In genomic region chr11:93663021-93663420, GRCh38 we compare ENCODE assay signal across 13 cellular contexts.
A peak's percentile ranks its signal among the peaks of the same experiment; 100 is the strongest.
DNase-seq lines count a peak whose midpoint lies in the region; ATAC-seq and TF ChIP-seq lines count a peak whose summit lies in the region.
"Had no signal": no experiment of that assay in that cellular context is flagged by ENCODE, and none has a peak within 500 bp of the region (broad histone marks: within the 10 kb centered on the region; RNA-seq: fewer than 3 reads in every experiment).

No MANE protein-coding gene starts in this region.

- no peak for TF ChIP-seq CTCF in OCI-LY1 (IDR thresholded peaks at IDR 0.05; ENCODE audit: low read length)

- no peaks in the 10 kb centered on the region for H3K27me3 ChIP-seq in OCI-LY1 (ENCODE audit: insufficient read depth, low read length)
- H3K27me3 ChIP-seq: uterus had no signal

- DNase-seq in activated naive CD4-positive, alpha-beta T cell (lab: John Stamatoyannopoulos, UW) = no peak
- no peak for DNase-seq in effector memory CD8-positive, alpha-beta T cell
- peak in 1 of 2 donors; percentile 45 for DNase-seq in stimulated activated effector memory CD8-positive, alpha-beta T cell treated with anti-CD3 and anti-CD28 coated beads, Interleukin-12 subunit alpha, Interleukin-12 subunit beta, amount 100 ng/mL, for 72 hours (ENCODE audit: low spot score in 2 of 2)
- DNase-seq in DMS 273 treated with DMSO at 0.1 percent for 48 hours (lab: John Stamatoyannopoulos, UW) (no peak), foreskin melanocyte (no peak)
- DNase-seq: cerebellar nuclear complex, NCI-H226, uterus had no signal

- peak overlapping the region; percentile 80 for H3K9ac ChIP-seq in OCI-LY1 (ENCODE audit: low read length)

- no peak overlapping the region for H2AFZ ChIP-seq in OCI-LY1 (ENCODE audit: low read length)

- peak overlapping the region; percentile 78 for H3K4me3 ChIP-seq in OCI-LY1 (ENCODE audit: low read depth, low read length, poor library complexity, severe bottlenecking)

- H3K36me3 ChIP-seq in OCI-LY1 (ENCODE audit: insufficient read depth, low read length) = peaks cover 28% of the 10 kb centered on the region; the same call in 1 of the 2 replicates
- H3K36me3 ChIP-seq: uterus had no signal

- H3K27me3 Mint-ChIP-seq in activated naive CD4-positive, alpha-beta T cell treated with anti-CD3 and anti-CD28 coated beads, Interleukin-2, amount 50 U/mL, for 24 hours = no peaks in the 10 kb centered on the region
- no peaks in the 10 kb centered on the region for H3K27me3 Mint-ChIP-seq in effector memory CD8-positive, alpha-beta T cell

- H3K27ac ChIP-seq in OCI-LY1 (ENCODE audit: low read depth, low read length, poor library complexity, severe bottlenecking) = no peak overlapping the region

- peak overlapping the region; percentile 57 for H3K27ac Mint-ChIP-seq in activated naive CD4-positive, alpha-beta T cell treated with anti-CD3 and anti-CD28 coated beads, Interleukin-2, amount 50 U/mL, for 24 hours
- peak overlapping the region; percentile 20 to 95 for H3K27ac Mint-ChIP-seq in effector memory CD8-positive, alpha-beta T cell
- H3K27ac Mint-ChIP-seq in stimulated activated effector memory CD8-positive, alpha-beta T cell treated with anti-CD3 and anti-CD28 coated beads, Interleukin-12 subunit alpha, Interleukin-12 subunit beta, amount 100 ng/mL, for 72 hours = peak overlapping the region; percentile 91

- H4K20me1 ChIP-seq in OCI-LY1 (ENCODE audit: insufficient read depth, low read length) = no peaks in the 10 kb centered on the region

- peak overlapping the region; percentile 47 for H3K4me3 Mint-ChIP-seq in activated naive CD4-positive, alpha-beta T cell treated with anti-CD3 and anti-CD28 coated beads, Interleukin-2, amount 50 U/mL, for 24 hours
- H3K4me3 Mint-ChIP-seq in effector memory CD8-positive, alpha-beta T cell = peak overlapping the region; percentile 88
- H3K4me3 Mint-ChIP-seq in stimulated activated effector memory CD8-positive, alpha-beta T cell treated with anti-CD3 and anti-CD28 coated beads, Interleukin-12 subunit alpha, Interleukin-12 subunit beta, amount 100 ng/mL, for 72 hours = peak overlapping the region; percentile 80
- H3K4me3 Mint-ChIP-seq: CD14-positive monocyte had no signal

- H3K9me2 ChIP-seq in OCI-LY1 (ENCODE audit: low read depth, low read length) = no peaks in the 10 kb centered on the region

- H3F3A ChIP-seq in OCI-LY1 (ENCODE audit: insufficient read depth, low read length) = no peaks in the 10 kb centered on the region

- H3K9me3 Mint-ChIP-seq in activated naive CD4-positive, alpha-beta T cell treated with anti-CD3 and anti-CD28 coated beads, Interleukin-2, amount 50 U/mL, for 24 hours = no peaks in the 10 kb centered on the region
- no peaks in the 10 kb centered on the region for H3K9me3 Mint-ChIP-seq in effector memory CD8-positive, alpha-beta T cell
- no peaks in the 10 kb centered on the region for H3K9me3 Mint-ChIP-seq in stimulated activated effector memory CD8-positive, alpha-beta T cell treated with anti-CD3 and anti-CD28 coated beads, Interleukin-12 subunit alpha, Interleukin-12 subunit beta, amount 100 ng/mL, for 72 hours
- H3K9me3 Mint-ChIP-seq: CD14-positive monocyte had no signal

- no peaks in the 10 kb centered on the region for H3K9me3 ChIP-seq in OCI-LY1 (ENCODE audit: low read length)
- H3K9me3 ChIP-seq: uterus had no signal

- ATAC-seq in effector memory CD8-positive, alpha-beta T cell (replicated peaks) = no peak
- ATAC-seq in stimulated activated effector memory CD8-positive, alpha-beta T cell treated with anti-CD3 and anti-CD28 coated beads, Interleukin-12 subunit alpha, Interleukin-12 subunit beta, amount 100 ng/mL, for 72 hours = no peak
- ATAC-seq in GM19455 (IDR thresholded peaks at IDR 0.05; ENCODE audit: unreplicated experiment) = no peak
- ATAC-seq: left lobe of liver had no signal

- peaks cover 23% of the 10 kb centered on the region for H3K4me1 ChIP-seq in OCI-LY1 (ENCODE audit: insufficient read depth, low read length, severe bottlenecking)
- H3K4me1 ChIP-seq: uterus had no signal

- peaks cover 34% of the 10 kb centered on the region for H3K79me2 ChIP-seq in OCI-LY1 (ENCODE audit: insufficient read depth, low read length)

- H3K36me3 Mint-ChIP-seq in activated naive CD4-positive, alpha-beta T cell treated with anti-CD3 and anti-CD28 coated beads, Interleukin-2, amount 50 U/mL, for 24 hours = no peaks in the 10 kb centered on the region
- peaks cover 31% of the 10 kb centered on the region for H3K36me3 Mint-ChIP-seq in effector memory CD8-positive, alpha-beta T cell (ENCODE audit: insufficient read depth)
- H3K36me3 Mint-ChIP-seq in stimulated activated effector memory CD8-positive, alpha-beta T cell treated with anti-CD3 and anti-CD28 coated beads, Interleukin-12 subunit alpha, Interleukin-12 subunit beta, amount 100 ng/mL, for 72 hours = peaks cover 59% of the 10 kb centered on the region

- peaks cover 39% of the 10 kb centered on the region for H3K4me1 Mint-ChIP-seq in activated naive CD4-positive, alpha-beta T cell treated with anti-CD3 and anti-CD28 coated beads, Interleukin-2, amount 50 U/mL, for 24 hours
- H3K4me1 Mint-ChIP-seq in effector memory CD8-positive, alpha-beta T cell (ENCODE audit: low read depth in 2 of 2) = peaks cover 15 to 27% of the 10 kb centered on the region in 2 donors
- peaks cover 36% of the 10 kb centered on the region for H3K4me1 Mint-ChIP-seq in stimulated activated effector memory CD8-positive, alpha-beta T cell treated with anti-CD3 and anti-CD28 coated beads, Interleukin-12 subunit alpha, Interleukin-12 subunit beta, amount 100 ng/mL, for 72 hours

- H3K4me2 ChIP-seq in OCI-LY1 (ENCODE audit: low read length) = peak overlapping the region; percentile 72
